Comparison of ENCODE assay signal across 8 cellular contexts in the genomic region with DNA sequence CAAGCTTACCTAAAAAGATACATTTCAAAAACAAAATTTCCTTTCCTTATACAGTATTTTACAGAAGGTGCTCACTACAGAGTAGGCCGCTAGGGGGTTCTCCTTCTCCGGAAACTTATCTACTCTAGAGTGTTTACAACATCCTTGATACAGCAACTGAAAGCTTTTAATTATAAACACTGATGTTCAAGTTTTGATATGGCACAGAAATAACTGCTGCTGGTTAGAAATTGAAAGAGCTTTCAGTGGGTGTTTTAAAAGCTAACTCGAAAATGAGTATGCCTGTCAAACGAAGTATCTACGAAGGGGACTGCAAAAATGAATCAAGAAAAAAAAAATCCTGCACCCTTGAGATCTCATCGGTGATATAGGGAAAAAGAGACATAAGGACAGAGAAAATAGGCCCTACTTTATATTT. TPM values are rescaled to one million over a fixed set of nuclear protein-coding genes. Genes with fewer than 3 reads are reported as not detected.
DNase-seq lines count a peak whose midpoint lies in the region; ATAC-seq and TF ChIP-seq lines count a peak whose summit lies in the region.

No MANE protein-coding gene starts in this region.

- no peak overlapping the region for H3K56ac ChIP-seq in H9 (ENCODE audit: insufficient read length, low read depth, low read length)

- H3K9ac ChIP-seq in H9 (ENCODE audit: extremely low read depth, insufficient read length, low read length): peak overlapping the region; percentile 98

- H4K91ac ChIP-seq in H9 (ENCODE audit: insufficient read length, low read depth, low read length): no peak overlapping the region

- no peaks in the 10 kb centered on the region for H3K27me3 ChIP-seq in H9 (ENCODE audit: insufficient read depth, low read length)

- peak overlapping the region; percentile 99 to 100 for H3K4me3 Mint-ChIP-seq in H9

- H3K14ac ChIP-seq in H9 (ENCODE audit: insufficient read depth, low read length): no peak overlapping the region

- H4K5ac ChIP-seq in H9 (ENCODE audit: insufficient read length, low read depth, low read length): no peak overlapping the region

- no peaks in the 10 kb centered on the region for H3K79me1 ChIP-seq in H9 (ENCODE audit: insufficient read depth, low read depth, low read length, poor library complexity, severe bottlenecking)

- TF ChIP-seq CTCF in H9 (conservative IDR thresholded peaks at IDR 0.05) (peak; percentile 88), epithelial cell of esophagus (IDR thresholded peaks at IDR 0.05; ENCODE audit: insufficient read depth, low read depth, low read length, missing control alignments) (peak; percentile 89), mucosa of descending colon (IDR thresholded peaks at IDR 0.05) (peak; percentile 62)

- H3K9me3 Mint-ChIP-seq in H9: no peaks in the 10 kb centered on the region; a peak in 1 of 5 replicates

- H3K4me2 ChIP-seq in H9 (ENCODE audit: insufficient read depth, insufficient read length, low read length): peak overlapping the region; percentile 63

- H2AFZ ChIP-seq in H9 (ENCODE audit: low read length): no peak overlapping the region

- DNase-seq in D341Med (ENCODE audit: low spot score) (peak; percentile 39), H9 (no peak), NCI-H2171 treated with DMSO at 0.1 percent for 48 hours (lab: John Stamatoyannopoulos, UW) (peak; percentile 59), epithelial cell of esophagus (ENCODE audit: low read depth) (peak; percentile 71), mucosa of descending colon (peak in 1 of 3 donors; percentile 89), superior temporal gyrus (ENCODE audit: extremely low spot score) (peak; percentile 91)
- DNase-seq in activated CD4-positive, alpha-beta T cell treated with anti-CD3 and anti-CD28 coated beads, Interleukin-2, amount 50 U/mL, for 48 hours: peak; percentile 38 to 55

- ATAC-seq in mucosa of descending colon (peak; percentile 25), GM21360 (IDR thresholded peaks at IDR 0.05; ENCODE audit: unreplicated experiment) (no peak)

- H3K4me1 Mint-ChIP-seq in H9: peaks cover 41 to 42% of the 10 kb centered on the region in 2 experiments

- H3K27ac ChIP-seq in H9 (ENCODE audit: insufficient read length, low read depth, low read length): peak overlapping the region; percentile 77

- H3K18ac ChIP-seq in H9 (ENCODE audit: insufficient read length, low read depth, low read length): no peak overlapping the region

- peaks cover 13 to 28% (median 20%) of the 10 kb centered on the region in 3 experiments; a peak in 6 of 7 replicates for H3K36me3 Mint-ChIP-seq in H9 (ENCODE audit: insufficient read depth in 1 of 3, low read depth in 3 of 3)

- H2AK5ac ChIP-seq in H9 (ENCODE audit: insufficient read length, low read length): no peak overlapping the region

- H3K79me2 ChIP-seq in H9 (ENCODE audit: insufficient read depth, low read length): peaks cover 10% of the 10 kb centered on the region; the same call in 1 of the 2 replicates

- H2BK20ac ChIP-seq in H9 (ENCODE audit: low read depth, low read length, poor library complexity, severe bottlenecking): no peak overlapping the region

- H2BK5ac ChIP-seq in H9 (ENCODE audit: insufficient read length, low read length): no peak overlapping the region

- H4K20me1 ChIP-seq in H9 (ENCODE audit: control insufficient read depth, insufficient read depth, insufficient read length): no peaks in the 10 kb centered on the region

- H2BK15ac ChIP-seq in H9 (ENCODE audit: low read depth, low read length): no peak overlapping the region

- intact Hi-C loops in mucosa of descending colon (cut with DNase I, micrococcal nuclease): no loop called here

- no peak overlapping the region for H2BK12ac ChIP-seq in H9 (ENCODE audit: insufficient read length, low read depth, low read length)

- peaks cover 11% of the 10 kb centered on the region for H3K23me2 ChIP-seq in H9 (ENCODE audit: insufficient read length, low read depth, low read length, poor library complexity, severe bottlenecking)

- H3K9me3 ChIP-seq in H9 (ENCODE audit: control insufficient read depth, low read depth, low read length): no peaks in the 10 kb centered on the region
- H3K9me3 ChIP-seq in mucosa of descending colon: no peaks in the 10 kb centered on the region

- no peak overlapping the region for H3K4ac ChIP-seq in H9 (ENCODE audit: low read depth, low read length)

- no CpG with 5 or more reads among the region's 6 CpGs for WGBS in H9 (ENCODE audit: extremely low coverage, insufficient read length, low lambda C conversion rate)

- H3K36me3 ChIP-seq in mucosa of descending colon (ENCODE audit: low read depth): no peaks in the 10 kb centered on the region

- H3T11ph ChIP-seq in H9 (ENCODE audit: low read length): no peak overlapping the region

- H3K4me1 ChIP-seq in H9 (ENCODE audit: insufficient read depth, low read length) (peaks cover 3% of the 10 kb centered on the region; the same call in 1 of the 2 replicates), mucosa of descending colon (ENCODE audit: low read depth) (peaks cover 39% of the 10 kb centered on the region)

- peak overlapping the region; percentile 99; a peak in 6 of 7 replicates for H3K27ac Mint-ChIP-seq in H9

- H3K27me3 Mint-ChIP-seq in H9 (ENCODE audit: low read depth): peaks cover 1% of the 10 kb centered on the region

- H4K8ac ChIP-seq in H9 (replicated peaks; ENCODE audit: insufficient read length, low read depth, low read length): no peak overlapping the region

- H3K4me3 ChIP-seq in epithelial cell of esophagus (ENCODE audit: low read length) (peak overlapping the region; percentile 99), mucosa of descending colon (peak overlapping the region; percentile 92)

- H3K23ac ChIP-seq in H9 (ENCODE audit: insufficient read length, low read depth, low read length): no peak overlapping the region

- no peak overlapping the region for H2BK120ac ChIP-seq in H9 (ENCODE audit: low read depth, low read length, poor library complexity, severe bottlenecking)

RNA-seq across cellular contexts. Expression of gene YOD1, which starts 1.0 kb away (rescaled TPM):
- total RNA-seq in H9 (2021) (8.6 and 9.4 TPM in 2 replicates), mucosa of descending colon (1 to 10 TPM; 5.8 to 7.8 (median 7.8) TPM)

RNA-seq across cellular contexts. Expression of gene PFKFB2, which starts 3.1 kb away (rescaled TPM):
- total RNA-seq in H9 (2021) (13.2 and 14.6 TPM in 2 replicates), mucosa of descending colon (100 to 1,000 TPM in 1 of 3 donors, 10 to 100 TPM in 2; 45.1 to 118 (median 90.2) TPM)

RNA-seq across cellular contexts. Expression of gene C1orf116, which starts 17.4 kb away (rescaled TPM):
- 0.48 and 0.55 TPM in 2 replicates for total RNA-seq in H9 (2021)
- total RNA-seq in mucosa of descending colon: 10 to 100 TPM in 2 of 3 donors, 1 to 10 TPM in 1; 8.7 to 31.0 (median 25.4) TPM

RNA-seq across cellular contexts. Expression of gene C4BPB, which starts 38.7 kb away (rescaled TPM):
- total RNA-seq in H9 (2021) (not detected in 2 replicates), mucosa of descending colon (10 to 100 TPM in 1 of 3 donors, 1 to 10 TPM in 2; 4.4 to 20.0 (median 7.2) TPM)

RNA-seq across cellular contexts. Expression of gene C4BPA, which starts 54.0 kb away (rescaled TPM):
- not detected in 2 replicates for total RNA-seq in H9 (2021)
- total RNA-seq in mucosa of descending colon: 1 to 10 TPM; 1.5 to 5.9 (median 1.9) TPM
